ENCODE assay signal across 19 cellular contexts in the genomic region with DNA sequence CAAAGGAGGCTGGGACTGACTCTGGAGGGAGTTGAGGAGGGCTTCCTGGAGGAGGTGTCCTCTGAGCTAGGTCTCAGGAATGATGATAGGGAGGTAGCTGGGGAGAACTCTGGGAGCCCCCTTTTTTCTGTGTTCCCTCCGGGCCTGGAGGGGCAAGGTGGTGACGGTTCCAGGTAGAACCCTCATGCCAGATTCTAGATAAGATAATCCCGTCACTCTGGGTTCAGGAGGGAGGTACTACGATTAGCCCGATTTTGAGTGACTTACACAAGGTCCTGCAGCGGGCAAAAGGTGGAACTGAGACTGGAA. TPM values are rescaled to one million over a fixed set of nuclear protein-coding genes. Genes with fewer than 3 reads are reported as not detected.
A peak's percentile ranks its signal among the peaks of the same experiment; 100 is the strongest.
DNase-seq lines count a peak whose midpoint lies in the region; ATAC-seq lines count a peak whose summit lies in the region.
"Had no signal": no experiment of that assay in that cellular context is flagged by ENCODE, and none has a peak within 500 bp of the region (broad histone marks: within the 10 kb centered on the region; RNA-seq: fewer than 3 reads in every experiment).

No MANE protein-coding gene starts in this region.

- no peaks in the 10 kb centered on the region for H3K9me3 Mint-ChIP-seq in activated CD8-positive, alpha-beta memory T cell treated with anti-CD3 and anti-CD28 coated beads, Interleukin-2, amount 10 ng/mL, durations not matched to agents 7 days and 5 days (ENCODE audit: low read depth)
- no peaks in the 10 kb centered on the region for H3K9me3 Mint-ChIP-seq in CD8-positive, alpha-beta memory T cell
- H3K9me3 Mint-ChIP-seq in activated T-helper 17 cell treated with anti-CD3 and anti-CD28 coated beads, Interleukin-2, amount 50 U/mL, for 72 hours = no peaks in the 10 kb centered on the region
- H3K9me3 Mint-ChIP-seq in natural killer cell treated with Interleukin-12 subunit alpha and Interleukin-12 subunit beta and Interleukin-15 and Interleukin-18, amount 100 ng/mL, for 72 hours = no peaks in the 10 kb centered on the region
- H3K9me3 Mint-ChIP-seq: activated CD4-positive, alpha-beta memory T cell treated with anti-CD3 and anti-CD28 coated beads, Interleukin-2, amount 10 ng/mL, durations not matched to agents 7 days and 5 days; H9; nephron progenitor cell had no signal

- H3K9me3 ChIP-seq in CD8-positive, alpha-beta memory T cell (ENCODE audit: low read length) = no peaks in the 10 kb centered on the region
- H3K9me3 ChIP-seq: ovary, SK-N-SH had no signal

- H3K27ac Mint-ChIP-seq in activated CD8-positive, alpha-beta memory T cell treated with anti-CD3 and anti-CD28 coated beads, Interleukin-2, amount 10 ng/mL, durations not matched to agents 7 days and 5 days = peak overlapping the region; percentile 71
- peak overlapping the region in 5 of 8 donors; percentile 71 to 92 (median 79) for H3K27ac Mint-ChIP-seq in CD8-positive, alpha-beta memory T cell
- peak overlapping the region; percentile 66 for H3K27ac Mint-ChIP-seq in activated T-helper 17 cell treated with anti-CD3 and anti-CD28 coated beads, Interleukin-2, amount 50 U/mL, for 72 hours
- H3K27ac Mint-ChIP-seq in natural killer cell treated with Interleukin-12 subunit alpha and Interleukin-12 subunit beta and Interleukin-15 and Interleukin-18, amount 100 ng/mL, for 72 hours = peak overlapping the region; percentile 84 to 86
- H3K27ac Mint-ChIP-seq: H9, nephron progenitor cell had no signal

- no peak overlapping the region for H3K4me3 Mint-ChIP-seq in activated CD8-positive, alpha-beta memory T cell treated with anti-CD3 and anti-CD28 coated beads, Interleukin-2, amount 10 ng/mL, durations not matched to agents 7 days and 5 days
- H3K4me3 Mint-ChIP-seq in CD8-positive, alpha-beta memory T cell = peak overlapping the region in 4 of 7 donors; percentile 69 to 88 (median 76)
- no peak overlapping the region for H3K4me3 Mint-ChIP-seq in activated T-helper 17 cell treated with anti-CD3 and anti-CD28 coated beads, Interleukin-2, amount 50 U/mL, for 72 hours
- H3K4me3 Mint-ChIP-seq in natural killer cell treated with Interleukin-12 subunit alpha and Interleukin-12 subunit beta and Interleukin-15 and Interleukin-18, amount 100 ng/mL, for 72 hours = peak overlapping the region; percentile 76
- H3K4me3 Mint-ChIP-seq: activated CD4-positive, alpha-beta memory T cell treated with anti-CD3 and anti-CD28 coated beads, Interleukin-2, amount 10 ng/mL, durations not matched to agents 7 days and 5 days; H9; nephron progenitor cell; T-helper 17 cell had no signal

- POLR2A ChIA-PET in CD8-positive, alpha-beta memory T cell (lab: Charles Lee) = no interaction called here

- DNase-seq in activated CD8-positive, alpha-beta memory T cell treated with anti-CD3 and anti-CD28 coated beads, Interleukin-2, amount 10 ng/mL, durations not matched to agents 7 days and 5 days = no peak
- DNase-seq in activated CD8-positive, alpha-beta memory T cell treated with anti-CD3 and anti-CD28 coated beads for 24 hours = no peak
- DNase-seq in CD8-positive, alpha-beta memory T cell = no peak
- DNase-seq in natural killer cell treated with Interleukin-12 subunit alpha and Interleukin-12 subunit beta and Interleukin-15 and Interleukin-18, amount 100 ng/mL, for 72 hours (ENCODE audit: low spot score) = no peak
- DNase-seq in NCI-H774 (lab: John Stamatoyannopoulos, UW) = no peak
- no peak for DNase-seq in AML-193 (lab: John Stamatoyannopoulos, UW)

- H3K27me3 ChIP-seq in CD8-positive, alpha-beta memory T cell (ENCODE audit: insufficient read depth, low read length, poor library complexity, severe bottlenecking) = no peaks in the 10 kb centered on the region
- H3K27me3 ChIP-seq: dorsolateral prefrontal cortex, ovary had no signal

- H3K36me3 Mint-ChIP-seq in activated CD8-positive, alpha-beta memory T cell treated with anti-CD3 and anti-CD28 coated beads, Interleukin-2, amount 10 ng/mL, durations not matched to agents 7 days and 5 days = no peaks in the 10 kb centered on the region
- H3K36me3 Mint-ChIP-seq in CD8-positive, alpha-beta memory T cell = no peaks in the 10 kb centered on the region
- H3K36me3 Mint-ChIP-seq in activated T-helper 17 cell treated with anti-CD3 and anti-CD28 coated beads, Interleukin-2, amount 50 U/mL, for 72 hours (ENCODE audit: low read depth) = no peaks in the 10 kb centered on the region
- no peaks in the 10 kb centered on the region for H3K36me3 Mint-ChIP-seq in natural killer cell treated with Interleukin-12 subunit alpha and Interleukin-12 subunit beta and Interleukin-15 and Interleukin-18, amount 100 ng/mL, for 72 hours

- no peak overlapping the region for H3K27ac ChIP-seq in CD8-positive, alpha-beta memory T cell (ENCODE audit: low read depth, low read length)
- H3K27ac ChIP-seq: HL-60, ovary had no signal

- peaks cover 45% of the 10 kb centered on the region for H3K4me1 Mint-ChIP-seq in activated CD8-positive, alpha-beta memory T cell treated with anti-CD3 and anti-CD28 coated beads, Interleukin-2, amount 10 ng/mL, durations not matched to agents 7 days and 5 days
- peaks cover 45 to 54% (median 46%) of the 10 kb centered on the region in 3 donors for H3K4me1 Mint-ChIP-seq in CD8-positive, alpha-beta memory T cell
- peaks cover 15% of the 10 kb centered on the region for H3K4me1 Mint-ChIP-seq in activated T-helper 17 cell treated with anti-CD3 and anti-CD28 coated beads, Interleukin-2, amount 50 U/mL, for 72 hours
- peaks cover 61 to 62% of the 10 kb centered on the region in 2 donors for H3K4me1 Mint-ChIP-seq in natural killer cell treated with Interleukin-12 subunit alpha and Interleukin-12 subunit beta and Interleukin-15 and Interleukin-18, amount 100 ng/mL, for 72 hours (ENCODE audit: low read depth in 2 of 2)

- no peak for ATAC-seq in activated CD8-positive, alpha-beta memory T cell treated with anti-CD3 and anti-CD28 coated beads, Interleukin-2, amount 10 ng/mL, durations not matched to agents 7 days and 5 days
- no peak for ATAC-seq in activated T-helper 17 cell treated with anti-CD3 and anti-CD28 coated beads, Interleukin-2, amount 50 U/mL, for 72 hours (replicated peaks)
- no peak for ATAC-seq in natural killer cell treated with Interleukin-12 subunit alpha and Interleukin-12 subunit beta and Interleukin-15 and Interleukin-18, amount 100 ng/mL, for 72 hours
- ATAC-seq in esophagus mucosa = no peak

- H3K27me3 Mint-ChIP-seq in activated CD8-positive, alpha-beta memory T cell treated with anti-CD3 and anti-CD28 coated beads, Interleukin-2, amount 10 ng/mL, durations not matched to agents 7 days and 5 days = no peaks in the 10 kb centered on the region
- H3K27me3 Mint-ChIP-seq in CD8-positive, alpha-beta memory T cell = peaks cover 0 to 2% of the 10 kb centered on the region in 2 donors
- H3K27me3 Mint-ChIP-seq in activated T-helper 17 cell treated with anti-CD3 and anti-CD28 coated beads, Interleukin-2, amount 50 U/mL, for 72 hours = no peaks in the 10 kb centered on the region
- no peaks in the 10 kb centered on the region for H3K27me3 Mint-ChIP-seq in natural killer cell treated with Interleukin-12 subunit alpha and Interleukin-12 subunit beta and Interleukin-15 and Interleukin-18, amount 100 ng/mL, for 72 hours
- H3K27me3 Mint-ChIP-seq: activated CD4-positive, alpha-beta memory T cell treated with anti-CD3 and anti-CD28 coated beads, Interleukin-2, amount 10 ng/mL, durations not matched to agents 7 days and 5 days; T-helper 17 cell had no signal

- H3K4me1 ChIP-seq in CD8-positive, alpha-beta memory T cell (ENCODE audit: insufficient read depth, low read length) = peaks cover 34% of the 10 kb centered on the region

- H3K4me3 ChIP-seq in CD8-positive, alpha-beta memory T cell (ENCODE audit: low read length) = no peak overlapping the region
- H3K4me3 ChIP-seq: dorsolateral prefrontal cortex, ovary had no signal

- no peaks in the 10 kb centered on the region for H3K36me3 ChIP-seq in CD8-positive, alpha-beta memory T cell (ENCODE audit: insufficient read depth, low read length)
- H3K36me3 ChIP-seq: ovary had no signal

- CTCF ChIA-PET in activated CD8-positive, alpha-beta memory T cell treated with anti-CD3 and anti-CD28 coated beads, Interleukin-2, amount 10 ng/mL, durations not matched to agents 7 days and 5 days (lab: Charles Lee) = interaction anchor here (0.6 to 11.1 kb wide), 19 partner anchors 9 to 351 kb away, joined by 3 to 559 read pairs (median 6); partner anchors contain the start of genes ADGRG5, CCDC102A, KATNB1 and ZNF319
- CTCF ChIA-PET in CD8-positive, alpha-beta memory T cell (lab: Charles Lee) = interaction anchor here (0.7 to 6.4 kb wide), 20 partner anchors 9 to 215 kb away, joined by 3 to 215 read pairs (median 8); partner anchors contain the start of genes ADGRG1 and KATNB1

RNA-seq across cellular contexts. Expression of gene ADGRG3, which starts 18.7 kb away (rescaled TPM):
- not detected for total RNA-seq in activated CD8-positive, alpha-beta memory T cell treated with anti-CD3 and anti-CD28 coated beads, Interleukin-2, amount 10 ng/mL, durations not matched to agents 7 days and 5 days
- total RNA-seq in CD8-positive, alpha-beta memory T cell = not detected
- polyA plus RNA-seq in CD8-positive, alpha-beta memory T cell = not detected
- total RNA-seq in activated T-helper 17 cell treated with anti-CD3 and anti-CD28 coated beads, Interleukin-2, amount 50 U/mL, for 72 hours = not detected
- total RNA-seq in natural killer cell treated with Interleukin-12 subunit alpha and Interleukin-12 subunit beta and Interleukin-15 and Interleukin-18, amount 100 ng/mL, for 72 hours = 10 to 100 TPM; 25.4 to 28.9 TPM
- total RNA-seq in esophagus mucosa = 0.84 TPM
- total RNA-seq: activated CD4-positive, alpha-beta memory T cell treated with anti-CD3 and anti-CD28 coated beads, Interleukin-2, amount 10 ng/mL, durations not matched to agents 7 days and 5 days; mammary epithelial cell had no signal
- polyA plus RNA-seq: mammary epithelial cell, SK-N-SH had no signal

RNA-seq across cellular contexts. Expression of gene ADGRG1, which starts 21.0 kb away (rescaled TPM):
- total RNA-seq in activated CD8-positive, alpha-beta memory T cell treated with anti-CD3 and anti-CD28 coated beads, Interleukin-2, amount 10 ng/mL, durations not matched to agents 7 days and 5 days = 10 to 100 TPM in 1 of 2 experiments, 1 to 10 TPM in 1; 7.3 to 19.9 TPM
- 10 to 100 TPM; 25.8 to 29.8 TPM for total RNA-seq in CD8-positive, alpha-beta memory T cell
- 51.9 TPM for polyA plus RNA-seq in CD8-positive, alpha-beta memory T cell
- 10 to 100 TPM; 10.7 to 34.3 TPM for total RNA-seq in activated T-helper 17 cell treated with anti-CD3 and anti-CD28 coated beads, Interleukin-2, amount 50 U/mL, for 72 hours
- total RNA-seq in natural killer cell treated with Interleukin-12 subunit alpha and Interleukin-12 subunit beta and Interleukin-15 and Interleukin-18, amount 100 ng/mL, for 72 hours = 10 to 100 TPM in 1 of 2 donors, 1 to 10 TPM in 1; 4.8 to 13.7 TPM
- total RNA-seq in esophagus mucosa = 93.7 TPM

RNA-seq across cellular contexts. Expression of gene DRC7, which starts 45.2 kb away (rescaled TPM):
- total RNA-seq in activated CD8-positive, alpha-beta memory T cell treated with anti-CD3 and anti-CD28 coated beads, Interleukin-2, amount 10 ng/mL, durations not matched to agents 7 days and 5 days = not detected
- not detected for total RNA-seq in CD8-positive, alpha-beta memory T cell
- not detected for polyA plus RNA-seq in CD8-positive, alpha-beta memory T cell
- not detected for total RNA-seq in activated T-helper 17 cell treated with anti-CD3 and anti-CD28 coated beads, Interleukin-2, amount 50 U/mL, for 72 hours
- total RNA-seq in natural killer cell treated with Interleukin-12 subunit alpha and Interleukin-12 subunit beta and Interleukin-15 and Interleukin-18, amount 100 ng/mL, for 72 hours = not detected
- not detected for total RNA-seq in esophagus mucosa
- total RNA-seq: activated CD4-positive, alpha-beta memory T cell treated with anti-CD3 and anti-CD28 coated beads, Interleukin-2, amount 10 ng/mL, durations not matched to agents 7 days and 5 days; left colon; mammary epithelial cell; skeletal muscle tissue had no signal

Comparison
In these comparisons a context has a peak if more than half of its experiments do, and no peak if none do; other contexts are left out.
1. H3K4me3 Mint-ChIP-seq: peak in CD8-positive, alpha-beta memory T cell (4 of 7) and natural killer cell treated with Interleukin-12 subunit alpha and Interleukin-12 subunit beta and Interleukin-15 and Interleukin-18, amount 100 ng/mL, for 72 hours (single experiment); none in activated CD8-positive, alpha-beta memory T cell treated with anti-CD3 and anti-CD28 coated beads, Interleukin-2, amount 10 ng/mL, durations not matched to agents 7 days and 5 days (single experiment) and activated T-helper 17 cell treated with anti-CD3 and anti-CD28 coated beads, Interleukin-2, amount 50 U/mL, for 72 hours (single experiment).
2. RNA of gene ADGRG3, which starts 18.7 kb away (total RNA-seq): 25.4 to 28.9 TPM in natural killer cell treated with Interleukin-12 subunit alpha and Interleukin-12 subunit beta and Interleukin-15 and Interleukin-18, amount 100 ng/mL, for 72 hours; 0.84 TPM in esophagus mucosa (single experiment), not detected in activated T-helper 17 cell treated with anti-CD3 and anti-CD28 coated beads, Interleukin-2, amount 50 U/mL, for 72 hours, not detected in activated CD8-positive, alpha-beta memory T cell treated with anti-CD3 and anti-CD28 coated beads, Interleukin-2, amount 10 ng/mL, durations not matched to agents 7 days and 5 days and not detected in CD8-positive, alpha-beta memory T cell; every median in the first group is over 10 times any median in the second.
3. Peak in every context shown above with its lines, with median percentiles within 50 percentile points of each other: H3K27ac Mint-ChIP-seq.